Comparison of ENCODE assay signal across 8 cellular contexts in genomic region chr9:100595391-100596199, GRCh38. TPM values are rescaled to one million over a fixed set of nuclear protein-coding genes. Genes with fewer than 3 reads are reported as not detected.
DNase-seq lines count a peak whose midpoint lies in the region; ATAC-seq and TF ChIP-seq lines count a peak whose summit lies in the region.

No MANE protein-coding gene starts in this region.

- no peaks in the 10 kb centered on the region for H4K20me1 ChIP-seq in DOHH2 (ENCODE audit: control insufficient read depth, insufficient read depth, low read depth, low read length)

- H3K27ac ChIP-seq in DOHH2 (ENCODE audit: low read depth, low read length) (no peak overlapping the region), heart right ventricle (peak overlapping the region in 1 of 10 donors; percentile 31)

- H3K27ac Mint-ChIP-seq in activated CD8-positive, alpha-beta T cell treated with anti-CD3 and anti-CD28 coated beads, Interleukin-2, amount 10 ng/mL, durations not matched to agents 7 days and 5 days: no peak overlapping the region

- 11 to 17% methylated on average over 3 of the region's 3 CpGs for WGBS in heart right ventricle, 2 donors

- H3F3A ChIP-seq in DOHH2 (ENCODE audit: control insufficient read depth, insufficient read depth): no peaks in the 10 kb centered on the region

- peaks cover 11% of the 10 kb centered on the region for H3K27me3 Mint-ChIP-seq in activated CD8-positive, alpha-beta T cell treated with anti-CD3 and anti-CD28 coated beads, Interleukin-2, amount 10 ng/mL, durations not matched to agents 7 days and 5 days (ENCODE audit: low read depth)

- H3K4me1 ChIP-seq in DOHH2 (ENCODE audit: control insufficient read depth, low read length): peaks cover 10% of the 10 kb centered on the region
- H3K4me1 ChIP-seq in heart right ventricle: peaks cover 0 to 20% (median 16%) of the 10 kb centered on the region in 9 donors

- TF ChIP-seq CTCF in DOHH2 (IDR thresholded peaks at IDR 0.05; ENCODE audit: low read depth, low read length, poor library complexity, severe bottlenecking) (peak; percentile 85), heart right ventricle (IDR thresholded peaks at IDR 0.05) (peak; percentile 79 to 93 (median 90)), retinal pigment epithelial cell (conservative IDR thresholded peaks at IDR 0.05; ENCODE audit: low read depth, low read length) (peak; percentile 75)

- peaks cover 16% of the 10 kb centered on the region for H3K4me1 Mint-ChIP-seq in activated CD8-positive, alpha-beta T cell treated with anti-CD3 and anti-CD28 coated beads, Interleukin-2, amount 10 ng/mL, durations not matched to agents 7 days and 5 days (ENCODE audit: low read depth)

- no peaks in the 10 kb centered on the region for H3K9me2 ChIP-seq in DOHH2 (replicated peaks; ENCODE audit: control insufficient read depth, low read length)

- H3K9me3 ChIP-seq in DOHH2 (ENCODE audit: control insufficient read depth, insufficient read depth, low read length) (no peaks in the 10 kb centered on the region), heart right ventricle (no peaks in the 10 kb centered on the region)

- no peaks in the 10 kb centered on the region for H3K9me3 Mint-ChIP-seq in activated CD8-positive, alpha-beta T cell treated with anti-CD3 and anti-CD28 coated beads, Interleukin-2, amount 10 ng/mL, durations not matched to agents 7 days and 5 days (ENCODE audit: insufficient read depth)

- H3K4me3 ChIP-seq in DOHH2 (ENCODE audit: low read length) (no peak overlapping the region), heart right ventricle (no peak overlapping the region), retinal pigment epithelial cell (ENCODE audit: low read length) (no peak overlapping the region)

- no peak for ATAC-seq in activated CD8-positive, alpha-beta T cell treated with anti-CD3 and anti-CD28 coated beads, Interleukin-2, amount 10 ng/mL, durations not matched to agents 7 days and 5 days
- ATAC-seq in heart right ventricle: peak in 7 of 8 donors; percentile 61 to 80 (median 66)

- H3K27me3 ChIP-seq in DOHH2 (ENCODE audit: control insufficient read depth, low read length): peaks cover 21% of the 10 kb centered on the region
- peaks cover 0 to 3% (median 0%) of the 10 kb centered on the region in 7 donors for H3K27me3 ChIP-seq in heart right ventricle

- CTCF ChIA-PET in HEK293T (lab: Yijun Ruan, JAX): interaction anchor here (0.6 to 1.6 kb wide), 4 partner anchors 8 to 274 kb away, joined by 3 to 6 read pairs (median 4); no protein-coding TSS in a partner anchor
- CTCF ChIA-PET in activated CD8-positive, alpha-beta T cell treated with anti-CD3 and anti-CD28 coated beads, Interleukin-2, amount 10 ng/mL, durations not matched to agents 7 days and 5 days (lab: Charles Lee): interaction anchor here (0.8 to 2.0 kb wide), 16 partner anchors 9 to 944 kb away, joined by 3 to 7 read pairs (median 4); no protein-coding TSS in a partner anchor

- H3K36me3 ChIP-seq in DOHH2 (ENCODE audit: control insufficient read depth, low read length) (no peaks in the 10 kb centered on the region), heart right ventricle (no peaks in the 10 kb centered on the region)

- no peak overlapping the region for H3K4me2 ChIP-seq in DOHH2 (ENCODE audit: low read length)

- no peaks in the 10 kb centered on the region for H3K79me2 ChIP-seq in DOHH2 (ENCODE audit: control insufficient read depth, low read length)

- POLR2A ChIA-PET in HEK293T (lab: Yijun Ruan, JAX): no interaction called here
- POLR2A ChIA-PET in activated CD8-positive, alpha-beta T cell treated with anti-CD3 and anti-CD28 coated beads, Interleukin-2, amount 10 ng/mL, durations not matched to agents 7 days and 5 days (lab: Charles Lee): no interaction called here

- H3K36me3 Mint-ChIP-seq in activated CD8-positive, alpha-beta T cell treated with anti-CD3 and anti-CD28 coated beads, Interleukin-2, amount 10 ng/mL, durations not matched to agents 7 days and 5 days (ENCODE audit: low read depth): no peaks in the 10 kb centered on the region

- H3K4me3 Mint-ChIP-seq in activated CD8-positive, alpha-beta T cell treated with anti-CD3 and anti-CD28 coated beads, Interleukin-2, amount 10 ng/mL, durations not matched to agents 7 days and 5 days: no peak overlapping the region

- intact Hi-C loops in heart right ventricle (cut with DNase I): loop anchor here (1.0 to 10.0 kb wide), 20 partner anchors 88 to 1421 kb away; partner anchors contain the start of genes MSANTD3 (in 2 of the 10) and TEX10 (in 2 of the 10)

- peak; percentile 64 for DNase-seq in A172 (ENCODE audit: low spot score)
- DNase-seq in HEK293T (ENCODE audit: extremely low spot score): peak; percentile 55
- peak; percentile 49 for DNase-seq in NCI-H2107 (lab: John Stamatoyannopoulos, UW)
- peak; percentile 40 for DNase-seq in activated CD8-positive, alpha-beta T cell treated with anti-CD3 and anti-CD28 coated beads, Interleukin-2, amount 10 ng/mL, durations not matched to agents 7 days and 5 days
- DNase-seq in heart right ventricle: peak in 1 of 2 donors; percentile 55
- no peak for DNase-seq in retinal pigment epithelial cell (ENCODE audit: low read depth)
- DNase-seq in SKM-1 treated with dmso at 0.1 percent for 144 hours (lab: John Stamatoyannopoulos, UW; ENCODE audit: unreplicated experiment): no peak

TF ChIP-seq in HEK293T, 16 proteins besides CTCF, POLR2A, EP300 and RAD21:
- TF ChIP-seq FOXA1 (IDR thresholded peaks at IDR 0.05): no peak
- no peak for TF ChIP-seq SUZ12 (IDR thresholded peaks at IDR 0.05)
- TF ChIP-seq PKNOX1 (IDR thresholded peaks at IDR 0.05): no peak
- no peak for TF ChIP-seq FOXK2 (IDR thresholded peaks at IDR 0.05)
- no peak for TF ChIP-seq CTBP1 (IDR thresholded peaks at IDR 0.05; ENCODE audit: borderline replicate concordance)
- TF ChIP-seq SP1 (IDR thresholded peaks at IDR 0.05): no peak
- TF ChIP-seq HDGF (IDR thresholded peaks at IDR 0.05; ENCODE audit: borderline replicate concordance): no peak
- TF ChIP-seq NFRKB (IDR thresholded peaks at IDR 0.05): no peak
- no peak for TF ChIP-seq ZNF384 (IDR thresholded peaks at IDR 0.05)
- TF ChIP-seq ELF4 (IDR thresholded peaks at IDR 0.05): no peak
TF ChIP-seq in HEK293T: peak in this region for 0.

RNA-seq across cellular contexts. Expression of gene CAVIN4, which starts 17.7 kb away (rescaled TPM):
- 1.1 and 2.4 TPM in 2 replicates for total RNA-seq in A172 (2014; rRNA removed; shearing (Covaris generic))
- total RNA-seq in activated CD8-positive, alpha-beta T cell treated with anti-CD3 and anti-CD28 coated beads, Interleukin-2, amount 10 ng/mL, durations not matched to agents 7 days and 5 days: under 1 TPM; 0.11 to 0.16 TPM
- total RNA-seq in heart right ventricle: 100 to 1,000 TPM in 1 of 10 donors, 10 to 100 TPM in 9; 24.3 to 132 (median 68.5) TPM
- 10 to 100 TPM; 13.0 to 15.2 TPM for polyA plus RNA-seq in heart right ventricle

Comparison
In these comparisons a context has a peak if more than half of its experiments do, and no peak if none do; other contexts are left out.
1. DNase-seq: peak in A172 (single experiment), HEK293T (single experiment), NCI-H2107 (single experiment) and activated CD8-positive, alpha-beta T cell treated with anti-CD3 and anti-CD28 coated beads, Interleukin-2, amount 10 ng/mL, durations not matched to agents 7 days and 5 days (single experiment); none in retinal pigment epithelial cell (single experiment) and SKM-1 treated with dmso at 0.1 percent for 144 hours (single experiment).
2. Peak in every context shown above with its lines, with median percentiles within 50 percentile points of each other: CTCF ChIP-seq.